Comparison of ENCODE assay signal across 8 cellular contexts in the genomic region with DNA sequence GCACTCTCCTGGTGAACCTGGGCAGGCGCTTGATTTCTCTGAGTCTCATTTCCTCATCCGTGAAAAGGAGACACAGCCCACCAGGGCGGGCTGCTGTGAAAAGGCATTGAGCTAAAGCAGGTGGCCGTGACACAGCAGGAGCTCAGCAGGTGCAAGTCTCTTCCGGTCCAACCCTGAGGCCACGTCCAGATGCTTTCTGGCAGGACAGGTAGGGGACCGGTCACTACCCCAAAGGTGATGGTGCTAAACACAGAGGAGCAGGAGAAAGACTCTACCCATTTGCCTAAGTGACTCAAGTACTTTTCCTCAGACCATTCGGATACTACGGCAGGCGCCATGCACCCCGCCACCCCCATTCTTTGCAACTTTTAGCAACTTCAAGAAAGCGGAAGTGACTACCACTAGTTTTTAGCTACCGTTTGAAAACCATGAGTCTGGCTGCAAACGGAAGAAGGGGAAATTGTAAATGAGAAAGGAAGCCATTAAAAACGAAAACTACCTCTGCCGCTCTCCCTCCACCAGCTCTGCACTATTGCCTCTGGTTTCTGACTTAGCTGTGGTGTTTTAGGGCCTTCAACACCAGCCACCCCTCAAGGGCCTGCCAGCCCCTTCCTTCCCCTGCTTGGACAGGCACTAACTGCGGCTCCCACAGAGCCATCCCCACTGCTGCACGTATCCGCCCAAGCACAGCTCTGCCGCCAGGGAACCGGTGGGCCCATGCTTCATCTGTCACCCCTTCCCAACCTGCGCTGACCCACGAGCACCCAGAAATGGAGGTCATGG. TPM values are rescaled to one million over a fixed set of nuclear protein-coding genes. Genes with fewer than 3 reads are reported as not detected.
DNase-seq lines count a peak whose midpoint lies in the region; ATAC-seq and TF ChIP-seq lines count a peak whose summit lies in the region.

No MANE protein-coding gene starts in this region.

- H3K27ac Mint-ChIP-seq in activated naive CD8-positive, alpha-beta T cell treated with anti-CD3 and anti-CD28 coated beads for 36 hours: peak overlapping the region; percentile 98
- no peak overlapping the region for H3K27ac Mint-ChIP-seq in neural crest cell (ENCODE audit: unreplicated experiment)

- H3K36me3 Mint-ChIP-seq in activated naive CD8-positive, alpha-beta T cell treated with anti-CD3 and anti-CD28 coated beads for 36 hours: peaks cover 59% of the 10 kb centered on the region
- H3K36me3 Mint-ChIP-seq in neural crest cell (ENCODE audit: low read depth): no peaks in the 10 kb centered on the region

- ATAC-seq in GM18861 (IDR thresholded peaks at IDR 0.05; ENCODE audit: unreplicated experiment) (peak; percentile 32), HG03108 (IDR thresholded peaks at IDR 0.05; ENCODE audit: unreplicated experiment) (peak; percentile 32)

- peak; percentile 63 for DNase-seq in SKM-1 treated with dmso at 0.1 percent for 144 hours (lab: John Stamatoyannopoulos, UW; ENCODE audit: unreplicated experiment)
- peak; percentile 55 for DNase-seq in activated naive CD8-positive, alpha-beta T cell treated with anti-CD3 and anti-CD28 coated beads for 36 hours
- no peak for DNase-seq in neural crest cell (ENCODE audit: low read depth, low spot score)
- DNase-seq in Ammon's horn (ENCODE audit: low spot score): no peak
- DNase-seq in NCI-H1105 treated with DMSO at 0.1 percent for 48 hours (lab: John Stamatoyannopoulos, UW): no peak
- no peak for DNase-seq in kidney tubule cell (ENCODE audit: low spot score)

- H3K4me1 Mint-ChIP-seq in activated naive CD8-positive, alpha-beta T cell treated with anti-CD3 and anti-CD28 coated beads for 36 hours: peaks cover 55% of the 10 kb centered on the region
- H3K4me1 Mint-ChIP-seq in neural crest cell: peaks cover 36% of the 10 kb centered on the region

- no peaks in the 10 kb centered on the region for H3K9me3 Mint-ChIP-seq in activated naive CD8-positive, alpha-beta T cell treated with anti-CD3 and anti-CD28 coated beads for 36 hours
- H3K9me3 Mint-ChIP-seq in neural crest cell: no peaks in the 10 kb centered on the region

- TF ChIP-seq CTCF in neural crest cell (conservative IDR thresholded peaks at IDR 0.05): no peak

- peak overlapping the region; percentile 100 for H3K4me3 Mint-ChIP-seq in activated naive CD8-positive, alpha-beta T cell treated with anti-CD3 and anti-CD28 coated beads for 36 hours
- H3K4me3 Mint-ChIP-seq in neural crest cell: peak overlapping the region; percentile 67

- no peaks in the 10 kb centered on the region for H3K27me3 Mint-ChIP-seq in activated naive CD8-positive, alpha-beta T cell treated with anti-CD3 and anti-CD28 coated beads for 36 hours
- H3K27me3 Mint-ChIP-seq in neural crest cell (ENCODE audit: low read depth): no peaks in the 10 kb centered on the region

RNA-seq across cellular contexts. Expression of a gene that starts 4.8 kb away (rescaled TPM):
- total RNA-seq in activated naive CD8-positive, alpha-beta T cell treated with anti-CD3 and anti-CD28 coated beads for 36 hours: 100 to 1,000 TPM; 226 to 227 TPM
- 71.2 and 73.1 TPM in 2 replicates for total RNA-seq in neural crest cell

RNA-seq across cellular contexts. Expression of a gene that starts 25.5 kb away (rescaled TPM):
- 1 to 10 TPM; 7.3 to 7.9 TPM for total RNA-seq in activated naive CD8-positive, alpha-beta T cell treated with anti-CD3 and anti-CD28 coated beads for 36 hours
- total RNA-seq in neural crest cell: 4.9 and 5.8 TPM in 2 replicates

RNA-seq across cellular contexts. Expression of a gene that starts 25.9 kb away (rescaled TPM):
- total RNA-seq in activated naive CD8-positive, alpha-beta T cell treated with anti-CD3 and anti-CD28 coated beads for 36 hours: 10 to 100 TPM; 68.0 to 69.7 TPM
- total RNA-seq in neural crest cell: 53.8 and 54.7 TPM in 2 replicates

RNA-seq across cellular contexts. Expression of a gene that starts 29.8 kb away (rescaled TPM):
- total RNA-seq in activated naive CD8-positive, alpha-beta T cell treated with anti-CD3 and anti-CD28 coated beads for 36 hours: 1 to 10 TPM; 5.6 to 6.4 TPM
- total RNA-seq in neural crest cell: 50.0 and 50.7 TPM in 2 replicates

RNA-seq across cellular contexts. Expression of a gene that starts 44.7 kb away (rescaled TPM):
- total RNA-seq in activated naive CD8-positive, alpha-beta T cell treated with anti-CD3 and anti-CD28 coated beads for 36 hours: not detected
- total RNA-seq in neural crest cell: 1.2 and 2.0 TPM in 2 replicates

Comparison
In these comparisons a context has a peak if more than half of its experiments do, and no peak if none do; other contexts are left out.
1. DNase-seq: peak in SKM-1 treated with dmso at 0.1 percent for 144 hours (single experiment) and activated naive CD8-positive, alpha-beta T cell treated with anti-CD3 and anti-CD28 coated beads for 36 hours (single experiment); none in neural crest cell (single experiment), Ammon's horn (single experiment), NCI-H1105 treated with DMSO at 0.1 percent for 48 hours (single experiment) and kidney tubule cell (single experiment).